ENCODE assay signal across 16 cellular contexts in the genomic region with DNA sequence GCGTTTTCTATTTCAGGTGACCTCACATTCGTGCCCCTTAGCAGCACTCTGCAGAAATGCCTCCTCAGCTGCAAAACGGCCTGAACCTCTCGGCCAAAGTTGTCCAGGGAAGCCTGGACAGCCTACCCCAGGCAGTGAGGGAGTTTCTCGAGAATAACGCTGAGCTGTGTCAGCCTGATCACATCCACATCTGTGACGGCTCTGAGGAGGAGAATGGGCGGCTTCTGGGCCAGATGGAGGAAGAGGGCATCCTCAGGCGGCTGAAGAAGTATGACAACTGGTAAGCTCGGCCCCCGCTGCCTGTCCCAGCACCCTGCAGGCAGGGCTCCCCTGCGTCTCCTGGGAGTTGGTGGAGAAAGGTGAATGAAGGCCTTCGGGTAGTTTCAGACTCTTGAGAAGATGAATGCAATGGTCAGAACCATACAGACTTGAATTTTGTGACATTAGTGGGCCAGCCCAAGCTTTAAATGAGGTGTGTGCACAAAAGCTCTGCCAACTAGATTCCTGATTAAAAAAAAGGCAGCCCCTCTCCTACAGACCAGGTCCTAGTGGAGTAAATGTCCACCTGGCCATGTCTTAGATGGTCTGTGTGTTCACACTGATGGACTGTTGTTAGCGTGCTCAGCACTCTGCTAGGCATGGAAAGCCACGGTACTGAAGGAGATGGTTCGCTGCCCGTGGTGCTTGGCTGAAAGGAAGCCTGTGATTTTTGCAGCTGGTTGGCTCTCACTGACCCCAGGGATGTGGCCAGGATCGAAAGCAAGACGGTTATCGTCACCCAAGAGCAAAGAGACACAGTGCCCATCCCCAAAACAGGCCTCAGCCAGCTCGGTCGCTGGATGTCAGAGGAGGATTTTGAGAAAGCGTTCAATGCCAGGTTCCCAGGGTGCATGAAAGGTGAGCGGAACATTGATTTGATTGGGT. TPM values are rescaled to one million over a fixed set of nuclear protein-coding genes. Genes with fewer than 3 reads are reported as not detected.
"Had no signal": no experiment of that assay in that cellular context is flagged by ENCODE, and none has a peak within 500 bp of the region (broad histone marks: within the 10 kb centered on the region; RNA-seq: fewer than 3 reads in every experiment).

No MANE protein-coding gene starts in this region.

- H3K4me3 ChIP-seq: lung, tibial artery, uterus had no signal

- H3K27me3 ChIP-seq: uterus had no signal

- H3K9me3 Mint-ChIP-seq: activated naive CD8-positive, alpha-beta T cell treated with anti-CD3 and anti-CD28 coated beads, Interleukin-2, amount 10 ng/mL, durations not matched to agents 7 days and 5 days; effector memory CD8-positive, alpha-beta T cell had no signal

- H3K27ac ChIP-seq: tibial artery, uterus had no signal

- H3K4me1 Mint-ChIP-seq: activated naive CD8-positive, alpha-beta T cell treated with anti-CD3 and anti-CD28 coated beads, Interleukin-2, amount 10 ng/mL, durations not matched to agents 7 days and 5 days; naive thymus-derived CD4-positive, alpha-beta T cell had no signal

- H3K36me3 ChIP-seq: tibial artery, uterus had no signal

- ATAC-seq: effector memory CD8-positive, alpha-beta T cell; naive thymus-derived CD4-positive, alpha-beta T cell had no signal

- H3K36me3 Mint-ChIP-seq: activated naive CD8-positive, alpha-beta T cell treated with anti-CD3 and anti-CD28 coated beads, Interleukin-2, amount 10 ng/mL, durations not matched to agents 7 days and 5 days; naive thymus-derived CD4-positive, alpha-beta T cell had no signal

- DNase-seq: activated CD4-positive, CD25-positive, alpha-beta regulatory T cell treated with anti-CD3 and anti-CD28 coated beads, Interleukin-2, amount 50 U/mL, for 72 hours; activated naive CD4-positive, alpha-beta T cell; activated naive CD8-positive, alpha-beta T cell treated with anti-CD3 and anti-CD28 coated beads, Interleukin-2, amount 10 ng/mL, durations not matched to agents 7 days and 5 days; activated T-cell treated with anti-CD3 and anti-CD28 coated beads for 4 hours; anterior cingulate cortex; effector memory CD8-positive, alpha-beta T cell; midbrain; naive thymus-derived CD4-positive, alpha-beta T cell; stimulated activated CD4-positive, alpha-beta T cell treated with anti-CD3 and anti-CD28 coated beads, Interleukin-2, amount 100 ng/mL, for 24 hours had no signal

- H3K9me3 ChIP-seq: tibial artery, uterus had no signal

- H3K4me3 Mint-ChIP-seq: activated naive CD8-positive, alpha-beta T cell treated with anti-CD3 and anti-CD28 coated beads, Interleukin-2, amount 10 ng/mL, durations not matched to agents 7 days and 5 days; effector memory CD8-positive, alpha-beta T cell; naive thymus-derived CD4-positive, alpha-beta T cell had no signal

- H3K27ac Mint-ChIP-seq: activated naive CD8-positive, alpha-beta T cell treated with anti-CD3 and anti-CD28 coated beads, Interleukin-2, amount 10 ng/mL, durations not matched to agents 7 days and 5 days; effector memory CD8-positive, alpha-beta T cell; naive thymus-derived CD4-positive, alpha-beta T cell had no signal

RNA-seq across cellular contexts. Expression of a gene that starts 0.7 kb away (rescaled TPM):
- total RNA-seq: activated naive CD8-positive, alpha-beta T cell treated with anti-CD3 and anti-CD28 coated beads, Interleukin-2, amount 10 ng/mL, durations not matched to agents 7 days and 5 days; naive thymus-derived CD4-positive, alpha-beta T cell; T-helper 1 cell treated with Interleukin-12 subunit alpha and Interleukin-12 subunit beta and Interleukin-4 antibody, amounts not matched to agents 30 ng/mL and 1 ng/mL, for 36 hours had no signal

RNA-seq across cellular contexts. Expression of a gene that starts 36.7 kb away (rescaled TPM):
- total RNA-seq: activated naive CD8-positive, alpha-beta T cell treated with anti-CD3 and anti-CD28 coated beads, Interleukin-2, amount 10 ng/mL, durations not matched to agents 7 days and 5 days; fibroblast of lung; left cardiac atrium; lung; naive thymus-derived CD4-positive, alpha-beta T cell; right cardiac atrium; T-helper 1 cell treated with Interleukin-12 subunit alpha and Interleukin-12 subunit beta and Interleukin-4 antibody, amounts not matched to agents 30 ng/mL and 1 ng/mL, for 36 hours had no signal

RNA-seq across cellular contexts. Expression of a gene that starts 58.6 kb away (rescaled TPM):
- total RNA-seq: fibroblast of lung had no signal
